24 cellular contexts compared by ENCODE assay signal in genomic region chr2:154875999-154876398, GRCh38.
"Had no signal": no experiment of that assay in that cellular context is flagged by ENCODE, and none has a peak within 500 bp of the region (broad histone marks: within the 10 kb centered on the region; RNA-seq: fewer than 3 reads in every experiment).

No MANE protein-coding gene starts in this region.

- H3K27me3 ChIP-seq: colonic mucosa, esophagus squamous epithelium, gastrocnemius medialis, heart right ventricle had no signal

- H3K36me3 Mint-ChIP-seq: mesothelial cell of epicardium, naive B cell had no signal

- H3K4me3 ChIP-seq: colonic mucosa, esophagus squamous epithelium, gastrocnemius medialis, heart right ventricle, left ventricle myocardium inferior, lower lobe of right lung, mucosa of descending colon had no signal

- H3K9me3 ChIP-seq: colonic mucosa, esophagus squamous epithelium, gastrocnemius medialis, heart right ventricle, left ventricle myocardium inferior, lower lobe of right lung, mucosa of descending colon had no signal

- H3K4me3 Mint-ChIP-seq: dendritic cell treated with granulocyte-macrophage colony-stimulating factor and Interleukin-4, amounts not matched to agents 40 ng/mL and 50 ng/mL, for 4 days; effector memory CD8-positive, alpha-beta T cell; endodermal cell; mesothelial cell of epicardium; naive B cell had no signal

- H3K4me1 Mint-ChIP-seq: endodermal cell, mesothelial cell of epicardium, naive B cell had no signal

- H3K27ac Mint-ChIP-seq: dendritic cell treated with granulocyte-macrophage colony-stimulating factor and Interleukin-4, amounts not matched to agents 40 ng/mL and 50 ng/mL, for 4 days; effector memory CD8-positive, alpha-beta T cell; endodermal cell; mesothelial cell of epicardium; naive B cell had no signal

- DNase-seq: colonic mucosa; cortex of kidney; effector CD8-positive, alpha-beta T cell; effector memory CD8-positive, alpha-beta T cell; endodermal cell; erythroblast; esophagus squamous epithelium; foreskin fibroblast; foreskin melanocyte; gastrocnemius medialis; glutamatergic neuron; head of caudate nucleus; heart right ventricle; hippocampal formation; left cardiac atrium; left ventricle myocardium inferior; lower lobe of right lung; mesenchymal stem cell; mucosa of descending colon; naive B cell had no signal

- H3K36me3 ChIP-seq: colonic mucosa, esophagus squamous epithelium, gastrocnemius medialis, heart right ventricle, left ventricle myocardium inferior, lower lobe of right lung had no signal

- H3K27ac ChIP-seq: colonic mucosa, epithelial cell of prostate, esophagus squamous epithelium, gastrocnemius medialis, heart right ventricle, left ventricle myocardium inferior, lower lobe of right lung had no signal

- H3K9me3 Mint-ChIP-seq: dendritic cell treated with granulocyte-macrophage colony-stimulating factor and Interleukin-4, amounts not matched to agents 40 ng/mL and 50 ng/mL, for 4 days; effector memory CD8-positive, alpha-beta T cell; endodermal cell; mesothelial cell of epicardium; naive B cell had no signal

- H3K4me1 ChIP-seq: colonic mucosa, esophagus squamous epithelium, gastrocnemius medialis, heart right ventricle, left ventricle myocardium inferior, lower lobe of right lung had no signal

- H3K27me3 Mint-ChIP-seq: dendritic cell treated with granulocyte-macrophage colony-stimulating factor and Interleukin-4, amounts not matched to agents 40 ng/mL and 50 ng/mL, for 4 days; effector memory CD8-positive, alpha-beta T cell; naive B cell had no signal

- ATAC-seq: effector memory CD8-positive, alpha-beta T cell; esophagus mucosa; gastrocnemius medialis; heart right ventricle; left cardiac atrium; lower lobe of right lung; mucosa of descending colon had no signal
